In the genomic region with DNA sequence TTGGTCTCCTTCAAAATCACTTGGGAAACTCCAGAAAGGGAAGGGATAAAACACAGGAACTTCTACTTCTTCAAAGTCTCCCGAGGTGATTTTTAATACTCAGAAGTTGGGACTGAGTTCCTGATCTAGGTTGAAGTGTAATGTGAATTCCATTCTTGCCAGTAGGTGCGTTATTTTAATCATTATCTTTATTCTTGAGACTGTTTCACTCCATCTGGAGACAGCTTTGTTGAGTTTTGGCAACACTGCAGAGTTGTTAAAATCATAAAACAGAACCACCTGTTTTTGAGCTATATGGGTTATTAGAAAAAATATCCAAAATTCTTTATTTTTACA, we compare ENCODE assay signal across 12 cellular contexts. TPM values are rescaled to one million over a fixed set of nuclear protein-coding genes. Genes with fewer than 3 reads are reported as not detected.
A peak's percentile ranks its signal among the peaks of the same experiment; 100 is the strongest.
DNase-seq lines count a peak whose midpoint lies in the region; ATAC-seq and TF ChIP-seq lines count a peak whose summit lies in the region.
"Had no signal": no experiment of that assay in that cellular context is flagged by ENCODE, and none has a peak within 500 bp of the region (broad histone marks: within the 10 kb centered on the region; RNA-seq: fewer than 3 reads in every experiment).

No MANE protein-coding gene starts in this region.

- in situ Hi-C loops in KBM-7 (cut with MboI; ENCODE audit: low pct_unique_long_range_greater_than_20kb, low sequenced_read_pairs) = no loop called here

- no peak overlapping the region for H3K4me3 ChIP-seq in DND-41 (ENCODE audit: low read depth in 1 of 2, low read length in 2 of 2)
- H3K4me3 ChIP-seq in esophagus squamous epithelium = peak overlapping the region in 1 of 4 donors; percentile 25
- H3K4me3 ChIP-seq in sigmoid colon = no peak overlapping the region

- no peak overlapping the region for H3K4me2 ChIP-seq in DND-41 (ENCODE audit: insufficient read depth, low read length)

- no peaks in the 10 kb centered on the region for H3K9me3 ChIP-seq in DND-41 (ENCODE audit: insufficient read depth, low read length, severe bottlenecking)
- H3K9me3 ChIP-seq in esophagus squamous epithelium = no peaks in the 10 kb centered on the region
- no peaks in the 10 kb centered on the region for H3K9me3 ChIP-seq in sigmoid colon
- H3K9me3 ChIP-seq: neutrophil had no signal

- 17 to 19% methylated on average over 2 of the region's 2 CpGs for WGBS in esophagus squamous epithelium, 2 donors
- WGBS in sigmoid colon, 2 donors = 6 to 34% methylated on average over 2 of the region's 2 CpGs

- no peaks in the 10 kb centered on the region for H3K79me2 ChIP-seq in DND-41 (ENCODE audit: insufficient read depth, low read length)

- TF ChIP-seq POLR2A in esophagus squamous epithelium (IDR thresholded peaks at IDR 0.05) = no peak
- no peak for TF ChIP-seq POLR2A in sigmoid colon (IDR thresholded peaks at IDR 0.05)

- DNase-seq in DND-41 = no peak
- peak; percentile 12 for DNase-seq in KBM-7
- DNase-seq in esophagus squamous epithelium (lab: John Stamatoyannopoulos, UW) = no peak
- DNase-seq in sigmoid colon = no peak
- DNase-seq in HUDEP-2 (lab: John Stamatoyannopoulos, UW; ENCODE audit: unreplicated experiment in 76 of 76) = no peak
- DNase-seq in NCI-H748 treated with DMSO at 0.1 percent for 48 hours (lab: John Stamatoyannopoulos, UW) = no peak
- DNase-seq in nucleus accumbens (lab: John Stamatoyannopoulos, UW) = no peak
- DNase-seq: activated CD4-positive, alpha-beta memory T cell treated with anti-CD3 and anti-CD28 coated beads for 36 hours; NCI-H446 had no signal

- peak overlapping the region; percentile 50 for H3K27ac ChIP-seq in DND-41 (ENCODE audit: low read length)
- peak overlapping the region; percentile 55 to 91 (median 84) for H3K27ac ChIP-seq in esophagus squamous epithelium
- peak overlapping the region; percentile 62 to 92 (median 72) for H3K27ac ChIP-seq in sigmoid colon
- H3K27ac ChIP-seq: neutrophil had no signal

- no peak for ATAC-seq in DND-41 (ENCODE audit: insufficient read depth, low read depth)
- no peak for ATAC-seq in HG02610 (IDR thresholded peaks at IDR 0.05; ENCODE audit: unreplicated experiment)
- ATAC-seq: activated naive CD4-positive, alpha-beta T cell treated with anti-CD3 and anti-CD28 coated beads, Interleukin-2, amount 50 U/mL, for 72 hours had no signal

- H2AFZ ChIP-seq in DND-41 (ENCODE audit: low read depth, low read length) = no peak overlapping the region

- no peak for TF ChIP-seq EP300 in sigmoid colon (IDR thresholded peaks at IDR 0.05)

- H3K4me1 ChIP-seq in DND-41 (ENCODE audit: insufficient read depth, low read length) (peaks cover 25% of the 10 kb centered on the region), esophagus squamous epithelium (peaks cover 18 to 80% (median 50%) of the 10 kb centered on the region in 3 donors), sigmoid colon (peaks cover 0 to 80% (median 54%) of the 10 kb centered on the region in 4 donors)

- H3K36me3 ChIP-seq in DND-41 (ENCODE audit: insufficient read depth, low read length) (0 out of 2 replicates have a peak, but pooled peaks cover 3% of the 10 kb centered on the region), esophagus squamous epithelium (no peaks in the 10 kb centered on the region), sigmoid colon (no peaks in the 10 kb centered on the region)
- H3K36me3 ChIP-seq: neutrophil had no signal

- H3K27me3 ChIP-seq in DND-41 (ENCODE audit: insufficient read depth, low read length, poor library complexity) (no peaks in the 10 kb centered on the region), esophagus squamous epithelium (no peaks in the 10 kb centered on the region), sigmoid colon (no peaks in the 10 kb centered on the region)
- H3K27me3 ChIP-seq: neutrophil had no signal

- no peak for TF ChIP-seq CTCF in DND-41 (IDR thresholded peaks at IDR 0.05; ENCODE audit: borderline replicate concordance, extremely low read depth, low read length, poor library complexity, severe bottlenecking)
- TF ChIP-seq CTCF in esophagus squamous epithelium (IDR thresholded peaks at IDR 0.05) = no peak
- TF ChIP-seq CTCF in sigmoid colon (IDR thresholded peaks at IDR 0.05) = no peak

- no peaks in the 10 kb centered on the region for H4K20me1 ChIP-seq in DND-41 (ENCODE audit: insufficient read depth, low read length)

- no peak overlapping the region for H3K9ac ChIP-seq in DND-41 (ENCODE audit: low read depth, low read length)

- intact Hi-C loops in esophagus squamous epithelium (cut with DNase I) (no loop called here), sigmoid colon (cut with DNase I) (no loop called here)

RNA-seq across cellular contexts. Expression of gene ATP8B1, which starts 22.0 kb away (rescaled TPM):
- total RNA-seq in esophagus squamous epithelium = 10 to 100 TPM; 20.2 to 39.1 (median 35.6) TPM
- total RNA-seq in sigmoid colon = 10 to 100 TPM in 2 of 4 donors, 1 to 10 TPM in 2; 8.1 to 18.0 (median 11.6) TPM
- 10 to 100 TPM; 24.0 to 94.1 (median 24.3) TPM for polyA plus RNA-seq in sigmoid colon
- total RNA-seq: activated CD4-positive, alpha-beta memory T cell treated with anti-CD3 and anti-CD28 coated beads for 36 hours; activated naive CD4-positive, alpha-beta T cell treated with anti-CD3 and anti-CD28 coated beads, Interleukin-2, amount 50 U/mL, for 72 hours had no signal
